7 cellular contexts compared by ENCODE assay signal in the genomic region with DNA sequence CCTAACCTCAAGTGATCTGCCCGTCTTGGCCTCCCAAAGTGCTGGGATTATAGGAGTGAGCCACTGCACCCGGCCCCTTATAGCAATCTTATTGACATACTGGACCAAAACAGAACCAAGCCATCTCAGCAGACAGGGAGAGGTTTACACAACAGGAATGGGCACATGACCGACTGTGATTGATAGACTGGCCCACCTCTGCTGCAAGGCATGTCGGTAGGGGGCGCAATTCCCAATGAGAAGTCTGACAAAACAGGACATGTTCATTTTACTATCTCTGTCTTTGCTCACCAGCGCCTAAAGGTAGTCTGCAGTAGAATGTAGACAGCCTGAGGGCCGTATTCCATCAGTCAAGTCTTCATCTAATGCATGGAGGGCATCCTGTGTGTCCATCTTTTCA. TPM values are rescaled to one million over a fixed set of nuclear protein-coding genes. Genes with fewer than 3 reads are reported as not detected.
DNase-seq lines count a peak whose midpoint lies in the region; ATAC-seq and TF ChIP-seq lines count a peak whose summit lies in the region.

No MANE protein-coding gene starts in this region.

- peaks cover 16% of the 10 kb centered on the region for H3K27me3 Mint-ChIP-seq in endothelial cell (ENCODE audit: unreplicated experiment)

- no peaks in the 10 kb centered on the region for H3K9me3 ChIP-seq in right cardiac atrium (ENCODE audit: control insufficient read depth, low read length)

- WGBS in right cardiac atrium, result 70% methylated on average over 7 of the region's 7 CpGs

- H3K4me1 ChIP-seq in right cardiac atrium (ENCODE audit: control insufficient read depth, insufficient read depth, low read length), result no peaks in the 10 kb centered on the region

- H3K36me3 Mint-ChIP-seq in endothelial cell (ENCODE audit: low read depth, unreplicated experiment), result no peaks in the 10 kb centered on the region

- H3K4me3 Mint-ChIP-seq in endothelial cell (ENCODE audit: unreplicated experiment), result no peak overlapping the region

- DNase-seq in T-helper 9 cell, result peak; percentile 44
- DNase-seq in endothelial cell (ENCODE audit: low spot score), result peak; percentile 56
- peak; percentile 48 for DNase-seq in stimulated activated CD4-positive, alpha-beta T cell treated with anti-CD3 and anti-CD28 coated beads, Interleukin-4, amount 100 ng/mL, for 24 hours
- no peak for DNase-seq in right cardiac atrium

- TF ChIP-seq CTCF in GM12875 (IDR thresholded peaks at IDR 0.05; ENCODE audit: borderline replicate concordance, insufficient read depth, low read depth, low read length) (peak; percentile 85), endothelial cell (IDR thresholded peaks at IDR 0.05; ENCODE audit: unreplicated experiment) (peak; percentile 77)

- no peak overlapping the region for H3K27ac ChIP-seq in right cardiac atrium (ENCODE audit: low read length)

- H3K4me3 ChIP-seq in GM12875 (ENCODE audit: low read depth, low read length) (no peak overlapping the region), right cardiac atrium (ENCODE audit: low read length) (no peak overlapping the region)

- intact Hi-C loops in right cardiac atrium (cut with DNase I), result no loop called here

- ATAC-seq in HG03025 (IDR thresholded peaks at IDR 0.05; ENCODE audit: low FRiP score, unreplicated experiment) (peak; percentile 39), right cardiac atrium (no peak), HG03045 (IDR thresholded peaks at IDR 0.05; ENCODE audit: unreplicated experiment) (no peak)

- H3K27ac Mint-ChIP-seq in endothelial cell (ENCODE audit: unreplicated experiment), result no peak overlapping the region

- no peaks in the 10 kb centered on the region for H3K27me3 ChIP-seq in right cardiac atrium (ENCODE audit: control insufficient read depth, insufficient read depth)

- no peaks in the 10 kb centered on the region for H3K9me3 Mint-ChIP-seq in endothelial cell (ENCODE audit: unreplicated experiment)

- H3K4me1 Mint-ChIP-seq in endothelial cell (ENCODE audit: unreplicated experiment), result peaks cover 3% of the 10 kb centered on the region

RNA-seq across cellular contexts. Expression of gene LYPD6B, which starts 2.0 kb away (rescaled TPM):
- total RNA-seq in endothelial cell (ENCODE audit: unreplicated experiment), result 4.8 TPM
- not detected for total RNA-seq in right cardiac atrium
- not detected for polyA plus RNA-seq in right cardiac atrium

Comparison
In these comparisons a context has a peak if more than half of its experiments do, and no peak if none do; other contexts are left out.
1. DNase-seq: peak in T-helper 9 cell (single experiment), endothelial cell (single experiment) and stimulated activated CD4-positive, alpha-beta T cell treated with anti-CD3 and anti-CD28 coated beads, Interleukin-4, amount 100 ng/mL, for 24 hours (single experiment); none in right cardiac atrium (0 of 3).